In genomic region chr9:10436771-10437170, GRCh38 we compare ENCODE assay signal across 18 cellular contexts.
DNase-seq lines count a peak whose midpoint lies in the region; ATAC-seq, FAIRE-seq and TF ChIP-seq lines count a peak whose summit lies in the region.
"Had no signal": no experiment of that assay in that cellular context is flagged by ENCODE, and none has a peak within 500 bp of the region (broad histone marks: within the 10 kb centered on the region; RNA-seq: fewer than 3 reads in every experiment).

No MANE protein-coding gene starts in this region.

- H3K9ac ChIP-seq in mammary epithelial cell (ENCODE audit: insufficient read depth, low read length) (no peak overlapping the region), keratinocyte (ENCODE audit: control insufficient read depth, extremely low read depth, insufficient read depth, low read length) (no peak overlapping the region)

- no peaks in the 10 kb centered on the region for H3K27me3 ChIP-seq in mammary epithelial cell (ENCODE audit: insufficient read depth, low read length)
- H3K27me3 ChIP-seq in breast epithelium = peaks cover 0 to 3% of the 10 kb centered on the region in 2 donors
- no peaks in the 10 kb centered on the region for H3K27me3 ChIP-seq in bronchial epithelial cell (ENCODE audit: control insufficient read depth, insufficient read depth, low read length)
- H3K27me3 ChIP-seq in keratinocyte (ENCODE audit: control insufficient read depth, extremely low read depth, insufficient read depth, low read length) = no peaks in the 10 kb centered on the region

- H4K20me1 ChIP-seq in mammary epithelial cell (ENCODE audit: insufficient read depth, low read length) (no peaks in the 10 kb centered on the region), keratinocyte (ENCODE audit: control insufficient read depth, extremely low read depth, insufficient read depth, low read length) (no peaks in the 10 kb centered on the region)

- WGBS in mammary epithelial cell (ENCODE audit: low coverage, missing lambda C conversion rate) = 14% methylated on average over 4 of the region's 4 CpGs

- no peak for TF ChIP-seq POLR2A in breast epithelium (IDR thresholded peaks at IDR 0.05)

- ATAC-seq in Right ventricle myocardium inferior = no peak
- ATAC-seq: CD8-positive, alpha-beta T cell had no signal

- H3K9me3 ChIP-seq in mammary epithelial cell (replicated peaks; ENCODE audit: insufficient read depth, low read length) (no peaks in the 10 kb centered on the region), breast epithelium (no peaks in the 10 kb centered on the region), keratinocyte (ENCODE audit: control insufficient read depth, low read depth, low read length) (no peaks in the 10 kb centered on the region)
- H3K9me3 ChIP-seq: Caco-2, HAP-1 had no signal

- H3K79me2 ChIP-seq in mammary epithelial cell (ENCODE audit: insufficient read depth, low read length) = no peaks in the 10 kb centered on the region
- H3K79me2 ChIP-seq in keratinocyte (ENCODE audit: control insufficient read depth, insufficient read depth, low read length) = no peaks in the 10 kb centered on the region

- H3K27ac ChIP-seq in mammary epithelial cell (ENCODE audit: insufficient read depth, low read depth, low read length) (no peak overlapping the region), breast epithelium (no peak overlapping the region), keratinocyte (ENCODE audit: control insufficient read depth, insufficient read depth, low read length) (no peak overlapping the region)

- no TSS peak for BruUV-seq in mammary epithelial cell (replicated peaks; lab: Mats Ljungman, UMichigan)

- H3K4me1 ChIP-seq in mammary epithelial cell (ENCODE audit: insufficient read depth, low read length) (no peaks in the 10 kb centered on the region), breast epithelium (no peaks in the 10 kb centered on the region), keratinocyte (ENCODE audit: control insufficient read depth, extremely low read depth, insufficient read depth, low read length) (no peaks in the 10 kb centered on the region)
- H3K4me1 ChIP-seq: Caco-2, HAP-1 had no signal

- no peaks in the 10 kb centered on the region for H3K36me3 ChIP-seq in mammary epithelial cell (ENCODE audit: insufficient read depth, low read length)
- H3K36me3 ChIP-seq in breast epithelium = no peaks in the 10 kb centered on the region
- H3K36me3 ChIP-seq in bronchial epithelial cell (ENCODE audit: control insufficient read depth, insufficient read depth, low read length) = no peaks in the 10 kb centered on the region
- H3K36me3 ChIP-seq in keratinocyte (ENCODE audit: control insufficient read depth in 2 of 2, extremely low read depth in 1 of 2, insufficient read depth in 2 of 2, low read length in 2 of 2) = no peaks in the 10 kb centered on the region
- H3K36me3 ChIP-seq: HAP-1 had no signal

- TF ChIP-seq CTCF in mammary epithelial cell (conservative IDR thresholded peaks at IDR 0.05 in 1 of 2, IDR thresholded peaks at IDR 0.05 in 1 of 2; ENCODE audit: extremely low read depth in 1 of 2, insufficient read depth in 1 of 2, low read depth in 1 of 2, low read length in 2 of 2) (no peak), breast epithelium (IDR thresholded peaks at IDR 0.05) (no peak), bronchial epithelial cell (IDR thresholded peaks at IDR 0.05; ENCODE audit: insufficient read depth, low read length, severe bottlenecking) (no peak), keratinocyte (optimal IDR thresholded peaks at IDR 0.05 in 1 of 3, IDR thresholded peaks at IDR 0.05 in 1 of 3, conservative IDR thresholded peaks at IDR 0.05 in 1 of 3; ENCODE audit: extremely low read depth in 1 of 3, insufficient read depth in 2 of 3, low read length in 3 of 3) (no peak)

- CTCF ChIA-PET in mammary epithelial cell (lab: Charles Lee; ENCODE audit: low non-redundant PET) = no interaction called here

- peak overlapping the region; percentile 32 for H2AFZ ChIP-seq in mammary epithelial cell (ENCODE audit: low read depth, low read length)
- H2AFZ ChIP-seq in keratinocyte (ENCODE audit: control insufficient read depth, low read length) = peak overlapping the region; percentile 86

- dilution Hi-C loops in mammary epithelial cell (cut with HindIII; ENCODE audit: low sequenced_read_pairs) = no loop called here
- dilution Hi-C loops in keratinocyte (cut with MboI; ENCODE audit: extremely low pct_ligation_motif_present, low sequenced_read_pairs) = no loop called here

- no peak for DNase-seq in mammary epithelial cell
- DNase-seq in breast epithelium (ENCODE audit: low spot score in 2 of 2) = no peak
- DNase-seq in bronchial epithelial cell (ENCODE audit: low read depth) = peak; percentile 58
- no peak for DNase-seq in keratinocyte (ENCODE audit: low read depth, low spot score)
- no peak for DNase-seq in Right ventricle myocardium inferior (ENCODE audit: missing footprints)
- no peak for DNase-seq in activated CD4-positive, CD25-positive, alpha-beta regulatory T cell treated with anti-CD3 and anti-CD28 coated beads, Interleukin-2, amount 50 U/mL, for 72 hours
- DNase-seq: C1 segment of cervical spinal cord; Caco-2; CD8-positive, alpha-beta T cell; DMS53; DMS79 treated with DMSO at 0.1 percent for 48 hours; GF-D8; GOT3; HFFc6 had no signal

- in situ Hi-C loops in mammary epithelial cell (cut with MboI; ENCODE audit: low sequenced_read_pairs in 2 of 2) = no loop called here

- intact Hi-C loops in mammary epithelial cell (cut with micrococcal nuclease) = no loop called here
- intact Hi-C loops in breast epithelium (cut with DNase I; ENCODE audit: low total_unique reads) = loop anchor here (10.0 kb wide), 1 partner anchor 798 kb away; no protein-coding TSS in a partner anchor
- intact Hi-C loops in Right ventricle myocardium inferior (cut with DNase I) = no loop called here

- H3K9me1 ChIP-seq in keratinocyte (ENCODE audit: control insufficient read depth, extremely low read depth, insufficient read depth, low read length) = no peaks in the 10 kb centered on the region

- H3K4me2 ChIP-seq in mammary epithelial cell (ENCODE audit: insufficient read depth, low read depth, low read length) (no peak overlapping the region), keratinocyte (ENCODE audit: control insufficient read depth, extremely low read depth, insufficient read depth, low read depth, low read length) (no peak overlapping the region)

- H3K4me3 ChIP-seq in mammary epithelial cell (replicated peaks in 1 of 3; ENCODE audit: insufficient read depth in 1 of 3, low read depth in 2 of 3, low read length in 3 of 3) = no peak overlapping the region
- H3K4me3 ChIP-seq in breast epithelium = no peak overlapping the region
- no peak overlapping the region for H3K4me3 ChIP-seq in bronchial epithelial cell (ENCODE audit: low read depth, low read length)
- H3K4me3 ChIP-seq in keratinocyte (ENCODE audit: control insufficient read depth in 2 of 3, extremely low read depth in 1 of 3, insufficient read depth in 2 of 3, low read depth in 1 of 3, low read length in 3 of 3) = no peak overlapping the region
- H3K4me3 ChIP-seq: HAP-1 had no signal

- FAIRE-seq in bronchial epithelial cell (lab: Jason Lieb, UNC) (no peak), keratinocyte (lab: Jason Lieb, UNC) (no peak)
- FAIRE-seq: GM12891, GM18507, H54 had no signal
